ENCODE assay signal across 8 cellular contexts in genomic region chr1:10475510-10475909, GRCh38. TPM values are rescaled to one million over a fixed set of nuclear protein-coding genes. Genes with fewer than 3 reads are reported as not detected.
DNase-seq lines count a peak whose midpoint lies in the region; ATAC-seq, FAIRE-seq and TF ChIP-seq lines count a peak whose summit lies in the region.

No MANE protein-coding gene starts in this region.

- DNase-seq in HCT116 (ENCODE audit: low read depth, low spot score) (no peak), hepatocyte (ENCODE audit: low spot score) (peak; percentile 22), small intestine (peak; percentile 80), frontal cortex (ENCODE audit: low spot score in 2 of 2) (no peak)

- no peak for ATAC-seq in HCT116
- ATAC-seq in HG02610 (IDR thresholded peaks at IDR 0.05; ENCODE audit: unreplicated experiment) = no peak
- no peak for ATAC-seq in HG03460 (IDR thresholded peaks at IDR 0.05; ENCODE audit: unreplicated experiment)
- ATAC-seq in HG03108 (IDR thresholded peaks at IDR 0.05; ENCODE audit: unreplicated experiment) = no peak

- peak overlapping the region; percentile 81 for H3K9ac ChIP-seq in HCT116 (ENCODE audit: low read length)

- H4K20me1 ChIP-seq in HCT116 (ENCODE audit: insufficient read depth) (no peaks in the 10 kb centered on the region), hepatocyte (ENCODE audit: insufficient read depth, poor library complexity, severe bottlenecking) (peaks cover 10% of the 10 kb centered on the region)

- BruUV-seq in HCT116 (replicated peaks; lab: Mats Ljungman, UMichigan) = no TSS peak

- FAIRE-seq in small intestine (lab: Jason Lieb, UNC) (no peak), frontal cortex (lab: Jason Lieb, UNC) (no peak)

- TF ChIP-seq CTCF in HCT116 (IDR thresholded peaks at IDR 0.05 in 2 of 3, conservative IDR thresholded peaks at IDR 0.05 in 1 of 3; ENCODE audit: borderline replicate concordance in 1 of 3, insufficient read depth in 1 of 3, low read depth in 2 of 3, low read length in 2 of 3) = no peak
- TF ChIP-seq CTCF in WI38 (IDR thresholded peaks at IDR 0.05; ENCODE audit: low read depth, low read length) = no peak
- no peak for TF ChIP-seq CTCF in hepatocyte (IDR thresholded peaks at IDR 0.05; ENCODE audit: poor library complexity)

- H3K27me3 ChIP-seq in HCT116 (ENCODE audit: insufficient read depth, low read length) = no peaks in the 10 kb centered on the region
- no peaks in the 10 kb centered on the region for H3K27me3 ChIP-seq in hepatocyte
- no peaks in the 10 kb centered on the region for H3K27me3 ChIP-seq in small intestine (ENCODE audit: control insufficient read depth in 2 of 2, insufficient read depth in 2 of 2, low read length in 2 of 2)

- TF ChIP-seq POLR2A in HCT116 (IDR thresholded peaks at IDR 0.05; ENCODE audit: borderline replicate concordance, extremely low read depth, insufficient read depth, insufficient read length) = no peak

- H3K27ac ChIP-seq in HCT116 (ENCODE audit: low read depth, low read length) (peak overlapping the region; percentile 45), hepatocyte (peak overlapping the region; percentile 90), small intestine (ENCODE audit: low read depth in 1 of 2, low read length in 1 of 2) (peak overlapping the region; percentile 84 to 86)

- TF ChIP-seq RAD21 in HCT116 (IDR thresholded peaks at IDR 0.05; ENCODE audit: low read depth) = no peak

- RAD21 ChIA-PET in HCT116 (lab: Charles Lee; ENCODE audit: low non-redundant PET in 1 of 2, low total read pairs in 2 of 2, uncharacterized antibody in 2 of 2, unreplicated experiment in 2 of 2) = no interaction called here

- H3K9me3 ChIP-seq in HCT116 (ENCODE audit: control insufficient read depth in 1 of 2, insufficient read depth in 1 of 2, low read depth in 1 of 2, low read length in 2 of 2) (no peaks in the 10 kb centered on the region), hepatocyte (ENCODE audit: low read depth) (no peaks in the 10 kb centered on the region), small intestine (ENCODE audit: control insufficient read depth, low read depth) (no peaks in the 10 kb centered on the region)

- H2AFZ ChIP-seq in HCT116 (ENCODE audit: low read depth, low read length, poor library complexity, severe bottlenecking) (no peak overlapping the region), hepatocyte (peak overlapping the region; percentile 92)

- POLR2A ChIA-PET in HCT116 (lab: Charles Lee) = no interaction called here

- H3K36me3 ChIP-seq in HCT116 (ENCODE audit: control insufficient read depth in 1 of 2, insufficient read depth in 2 of 2, low read length in 2 of 2) = no peaks in the 10 kb centered on the region
- H3K36me3 ChIP-seq in hepatocyte (replicated peaks; ENCODE audit: insufficient read depth, low read depth) = no peaks in the 10 kb centered on the region
- H3K36me3 ChIP-seq in small intestine (ENCODE audit: control insufficient read depth in 2 of 2, insufficient read depth in 2 of 2, low read length in 2 of 2) = peaks cover 0 to 2% of the 10 kb centered on the region in 2 donors

- CTCF ChIA-PET in HCT116 (lab: Charles Lee) = no interaction called here

- H3K79me2 ChIP-seq in HCT116 (ENCODE audit: insufficient read depth, low read length) = peaks cover 71% of the 10 kb centered on the region
- peaks cover 67% of the 10 kb centered on the region for H3K79me2 ChIP-seq in hepatocyte

- peak overlapping the region; percentile 90 for H3K4me2 ChIP-seq in HCT116 (ENCODE audit: low read length)
- peak overlapping the region; percentile 93 for H3K4me2 ChIP-seq in hepatocyte

- H3K9me2 ChIP-seq in HCT116 (ENCODE audit: insufficient read depth) (no peaks in the 10 kb centered on the region), hepatocyte (replicated peaks; ENCODE audit: insufficient read depth) (no peaks in the 10 kb centered on the region)

- intact Hi-C loops in HCT116 (cut with micrococcal nuclease) = no loop called here

- WGBS in hepatocyte (ENCODE audit: low lambda C conversion rate, missing lambda C conversion rate) = 1% methylated on average over 13 of the region's 13 CpGs
- WGBS in small intestine, 3 donors = 1 to 4% (median 4%) methylated on average over 13 of the region's 13 CpGs

- H3K4me3 ChIP-seq in HCT116 (replicated peaks in 1 of 2; ENCODE audit: low read depth in 1 of 2, low read length in 2 of 2) (peak overlapping the region; percentile 77 to 85), WI38 (ENCODE audit: low read depth, low read length) (peak overlapping the region; percentile 94), hepatocyte (peak overlapping the region; percentile 98), small intestine (ENCODE audit: low read depth in 1 of 2, low read length in 2 of 2) (peak overlapping the region; percentile 70 to 99)

- peaks cover 0 to 36% of the 10 kb centered on the region in 2 experiments; a peak in 3 of 4 replicates for H3K4me1 ChIP-seq in HCT116 (ENCODE audit: control insufficient read depth in 1 of 2, insufficient read depth in 2 of 2, low read length in 2 of 2)
- peaks cover 15% of the 10 kb centered on the region for H3K4me1 ChIP-seq in hepatocyte (ENCODE audit: insufficient read depth)
- H3K4me1 ChIP-seq in small intestine (ENCODE audit: control insufficient read depth in 2 of 2, insufficient read depth in 1 of 2, low read depth in 1 of 2, low read length in 1 of 2) = peaks cover 0 to 2% of the 10 kb centered on the region in 2 donors

TF ChIP-seq in HCT116, 20 proteins besides CTCF, POLR2A, EP300 and RAD21:
- TF ChIP-seq REST (IDR thresholded peaks at IDR 0.05; ENCODE audit: low read depth) = no peak
- no peak for TF ChIP-seq ATF3 (IDR thresholded peaks at IDR 0.05)
- no peak for TF ChIP-seq ZNF274 (IDR thresholded peaks at IDR 0.05; ENCODE audit: low read depth, low read length)

RNA-seq across cellular contexts. Expression of gene PEX14, which starts 0.8 kb away (rescaled TPM):
- total RNA-seq in HCT116 (2021; ENCODE audit: unreplicated experiment) (29.3 TPM), hepatocyte (8.4 and 10.0 TPM in 2 replicates), frontal cortex (6.1 TPM)
- 28.7 and 29.0 TPM in 2 replicates for polyA plus RNA-seq in HCT116 (2012)
- polyA plus RNA-seq in hepatocyte (20.9 and 22.9 TPM in 2 replicates), small intestine (10 to 100 TPM; 15.9 to 24.9 (median 24.4) TPM)

RNA-seq across cellular contexts. Expression of gene DFFA, which starts 3.2 kb away (rescaled TPM):
- total RNA-seq in HCT116 (2021; ENCODE audit: unreplicated experiment) = 67.7 TPM
- polyA plus RNA-seq in HCT116 (2012) = 37.5 and 41.0 TPM in 2 replicates
- 22.1 and 24.1 TPM in 2 replicates for total RNA-seq in hepatocyte
- 30.0 and 33.9 TPM in 2 replicates for polyA plus RNA-seq in hepatocyte
- polyA plus RNA-seq in small intestine = 10 to 100 TPM in 2 of 3 donors, 1 to 10 TPM in 1; 8.9 to 24.0 (median 10.3) TPM
- 29.8 TPM for total RNA-seq in frontal cortex

RNA-seq across cellular contexts. Expression of gene CORT, which starts 25.7 kb away (rescaled TPM):
- total RNA-seq in HCT116 (2021; ENCODE audit: unreplicated experiment) (0.84 TPM), hepatocyte (0.13 TPM in 1 of 2 replicates, not detected in the other), frontal cortex (4.9 TPM)
- 0.20 and 0.29 TPM in 2 replicates for polyA plus RNA-seq in HCT116 (2012)
- polyA plus RNA-seq in hepatocyte (0.19 and 0.27 TPM in 2 replicates), small intestine (under 1 TPM in 1 of 3 donors, not detected in 2; 0.97 TPM)

RNA-seq across cellular contexts. Expression of gene CENPS, which starts 45.3 kb away (rescaled TPM):
- total RNA-seq in HCT116 (2021; ENCODE audit: unreplicated experiment) = 21.9 TPM
- polyA plus RNA-seq in HCT116 (2012) = 10.0 and 10.5 TPM in 2 replicates
- total RNA-seq in hepatocyte = 8.8 and 11.8 TPM in 2 replicates
- polyA plus RNA-seq in hepatocyte = 20.7 and 21.1 TPM in 2 replicates
- polyA plus RNA-seq in small intestine = 10 to 100 TPM; 11.3 to 28.3 (median 27.3) TPM
- total RNA-seq in frontal cortex = 11.0 TPM

Comparison
In these comparisons a context has a peak if more than half of its experiments do, and no peak if none do; other contexts are left out.
1. DNase-seq: peak in hepatocyte (single experiment) and small intestine (single experiment); none in HCT116 (single experiment) and frontal cortex (0 of 2).
2. Peak in every context shown above with its lines, with median percentiles within 50 percentile points of each other: H3K27ac ChIP-seq and H3K4me3 ChIP-seq.